ENCODE assay signal across 7 cellular contexts in genomic region chr21:43130094-43130493, GRCh38. TPM values are rescaled to one million over a fixed set of nuclear protein-coding genes. Genes with fewer than 3 reads are reported as not detected.
"Had no signal": no experiment of that assay in that cellular context is flagged by ENCODE, and none has a peak within 500 bp of the region (broad histone marks: within the 10 kb centered on the region; RNA-seq: fewer than 3 reads in every experiment).

No MANE protein-coding gene starts in this region.

RNA-seq across cellular contexts. Expression of gene CRYAA, which starts 38.7 kb away (rescaled TPM):
- total RNA-seq: GM23248, GM23338, H1, H4, H7, H9, HFFc6 had no signal
- polyA plus RNA-seq: GM23248, GM23338, H1 had no signal
